ENCODE assay signal across 1 cellular context in genomic region chr6:154852700-154853099, GRCh38.
TF ChIP-seq lines count a peak whose summit lies in the region.

No MANE protein-coding gene starts in this region.

TF ChIP-seq in WTC11, 78 proteins besides CTCF, POLR2A, EP300 and RAD21 (continued from another document):
- TF ChIP-seq E2F4 (CRISPR knock-in tag; IDR thresholded peaks at IDR 0.05; ENCODE audit: borderline replicate concordance, low read depth) (no peak), SMAD3 (CRISPR knock-in tag; IDR thresholded peaks at IDR 0.05; ENCODE audit: borderline replicate concordance) (no peak), ZNF263 (CRISPR knock-in tag; IDR thresholded peaks at IDR 0.05; ENCODE audit: low read depth) (no peak), HMGXB4 (CRISPR knock-in tag; IDR thresholded peaks at IDR 0.05) (no peak), ZNF219 (CRISPR knock-in tag; IDR thresholded peaks at IDR 0.05; ENCODE audit: borderline replicate concordance) (no peak), ATF6 (CRISPR knock-in tag; IDR thresholded peaks at IDR 0.05) (no peak), GABPB1 (CRISPR knock-in tag; IDR thresholded peaks at IDR 0.05) (no peak), NR1H2 (CRISPR knock-in tag; IDR thresholded peaks at IDR 0.05) (no peak), ESRRA (CRISPR knock-in tag; IDR thresholded peaks at IDR 0.05; ENCODE audit: borderline replicate concordance) (no peak)
- TF ChIP-seq, protein P1, sequence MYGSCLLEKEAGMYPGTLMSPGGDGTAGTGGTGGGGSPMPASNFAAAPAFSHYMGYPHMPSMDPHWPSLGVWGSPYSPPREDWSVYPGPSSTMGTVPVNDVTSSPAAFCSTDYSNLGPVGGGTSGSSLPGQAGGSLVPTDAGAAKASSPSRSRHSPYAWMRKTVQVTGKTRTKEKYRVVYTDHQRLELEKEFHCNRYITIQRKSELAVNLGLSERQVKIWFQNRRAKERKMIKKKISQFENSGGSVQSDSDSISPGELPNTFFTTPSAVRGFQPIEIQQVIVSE (CRISPR knock-in tag; IDR thresholded peaks at IDR 0.05; ENCODE audit: borderline replicate concordance): no peak
TF ChIP-seq in WTC11: peak in this region for 0.
